Comparison of ENCODE assay signal across 1 cellular context in the genomic region with DNA sequence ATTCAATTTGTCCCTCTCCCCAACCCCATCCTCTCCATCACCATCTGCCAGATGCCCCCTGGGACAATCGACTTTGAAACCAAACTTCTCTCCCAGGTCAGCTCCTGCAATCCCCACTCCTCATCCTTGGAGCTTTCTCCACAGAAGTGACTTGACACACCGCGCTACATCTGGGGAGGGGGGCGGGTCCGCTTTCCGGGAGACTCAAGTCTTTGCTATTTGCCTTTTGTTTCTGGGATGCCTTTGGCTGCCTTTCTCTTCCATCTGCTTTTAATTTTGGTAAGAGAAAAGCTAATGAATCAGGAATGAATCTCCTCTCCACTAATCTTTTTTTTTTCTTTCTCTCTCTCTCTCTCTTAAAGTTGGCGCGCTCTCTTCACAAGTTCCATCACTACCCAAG.
TF ChIP-seq lines count a peak whose summit lies in the region.

No MANE protein-coding gene starts in this region.

TF ChIP-seq in SK-N-SH, 30 proteins besides CTCF, POLR2A, EP300 and RAD21 (continued from another document):
- TF ChIP-seq REST (IDR thresholded peaks at IDR 0.05; ENCODE audit: low read depth, low read length) (no peak), JUND (IDR thresholded peaks at IDR 0.05) (peak; percentile 76), FOSL2 (IDR thresholded peaks at IDR 0.05; ENCODE audit: borderline replicate concordance, low read depth) (peak; percentile 83), TAF1 (IDR thresholded peaks at IDR 0.05; ENCODE audit: borderline replicate concordance, low read depth, low read length) (peak; percentile 79), MXI1 (IDR thresholded peaks at IDR 0.05; ENCODE audit: low read depth, low read length) (no peak)
